Comparison of ENCODE assay signal across 8 cellular contexts in genomic region chr11:79076526-79077115, GRCh38.
DNase-seq lines count a peak whose midpoint lies in the region; TF ChIP-seq lines count a peak whose summit lies in the region.

No MANE protein-coding gene starts in this region.

- no peak overlapping the region for H2BK5ac ChIP-seq in neuronal stem cell (ENCODE audit: low read length)

- no peak overlapping the region for H3K4me3 Mint-ChIP-seq in endodermal cell
- H3K4me3 Mint-ChIP-seq in activated T-helper 1 cell treated with anti-CD3 and anti-CD28 coated beads, Interleukin-12 subunit alpha, Interleukin-12 subunit beta, Interleukin-2, Interleukin-4 antibody, amounts not matched to agents 30 ng/mL and 10 ng/mL and 1 ng/mL, durations not matched to agents 14 hours and 24 hours and 36 hours: no peak overlapping the region

- H2BK15ac ChIP-seq in neuronal stem cell (ENCODE audit: low read length): no peak overlapping the region

- no peak overlapping the region for H3K4me2 ChIP-seq in OCI-LY1 (ENCODE audit: low read length)
- no peak overlapping the region for H3K4me2 ChIP-seq in osteoblast (ENCODE audit: insufficient read depth, low read length)
- H3K4me2 ChIP-seq in neuronal stem cell (ENCODE audit: insufficient read depth, low read length, poor library complexity, severe bottlenecking): no peak overlapping the region

- H3K9me3 Mint-ChIP-seq in endodermal cell: peaks cover 9% of the 10 kb centered on the region
- no peaks in the 10 kb centered on the region for H3K9me3 Mint-ChIP-seq in activated T-helper 1 cell treated with anti-CD3 and anti-CD28 coated beads, Interleukin-12 subunit alpha, Interleukin-12 subunit beta, Interleukin-2, Interleukin-4 antibody, amounts not matched to agents 30 ng/mL and 10 ng/mL and 1 ng/mL, durations not matched to agents 14 hours and 24 hours and 36 hours

- intact Hi-C loops in activated T-helper 1 cell treated with anti-CD3 and anti-CD28 coated beads, Interleukin-12 subunit alpha, Interleukin-12 subunit beta, Interleukin-2, Interleukin-4 antibody, amounts not matched to agents 30 ng/mL and 10 ng/mL and 1 ng/mL, durations not matched to agents 14 hours and 24 hours and 36 hours (cut with micrococcal nuclease): loop anchor here (10.0 kb wide), 1 partner anchor 362 kb away; no protein-coding TSS in a partner anchor

- H3F3A ChIP-seq in OCI-LY1 (ENCODE audit: insufficient read depth, low read length): no peaks in the 10 kb centered on the region

- no peaks in the 10 kb centered on the region for H3K27me3 ChIP-seq in OCI-LY1 (ENCODE audit: insufficient read depth, low read length)
- no peaks in the 10 kb centered on the region for H3K27me3 ChIP-seq in endodermal cell (ENCODE audit: control insufficient read depth, insufficient read depth, low read length, poor library complexity, severe bottlenecking)
- H3K27me3 ChIP-seq in osteoblast (ENCODE audit: insufficient read depth, low read length): no peaks in the 10 kb centered on the region
- no peaks in the 10 kb centered on the region for H3K27me3 ChIP-seq in neuronal stem cell (ENCODE audit: control insufficient read depth in 3 of 3, insufficient read depth in 3 of 3, low read depth in 1 of 3, low read length in 3 of 3)

- in situ Hi-C loops in G401 (cut with HindIII; ENCODE audit: low sequenced_read_pairs): no loop called here

- H3K9me2 ChIP-seq in OCI-LY1 (ENCODE audit: low read depth, low read length): no peaks in the 10 kb centered on the region

- H3K27ac ChIP-seq in OCI-LY1 (ENCODE audit: low read depth, low read length, poor library complexity, severe bottlenecking): no peak overlapping the region
- H3K27ac ChIP-seq in endodermal cell (ENCODE audit: low read depth, low read length): no peak overlapping the region
- H3K27ac ChIP-seq in osteoblast (ENCODE audit: low read depth, low read length): no peak overlapping the region
- H3K27ac ChIP-seq in neuronal stem cell (replicated peaks; ENCODE audit: low read length): no peak overlapping the region

- no peaks in the 10 kb centered on the region for H3K79me2 ChIP-seq in OCI-LY1 (ENCODE audit: insufficient read depth, low read length)
- H3K79me2 ChIP-seq in osteoblast (ENCODE audit: insufficient read depth, low read length): no peaks in the 10 kb centered on the region

- no peaks in the 10 kb centered on the region for H3K36me3 ChIP-seq in OCI-LY1 (ENCODE audit: insufficient read depth, low read length)
- H3K36me3 ChIP-seq in endodermal cell (ENCODE audit: control insufficient read depth, insufficient read depth, low read length): no peaks in the 10 kb centered on the region
- H3K36me3 ChIP-seq in osteoblast (ENCODE audit: insufficient read depth, low read length): no peaks in the 10 kb centered on the region
- H3K36me3 ChIP-seq in neuronal stem cell (replicated peaks in 1 of 2; ENCODE audit: control insufficient read depth in 2 of 2, insufficient read depth in 2 of 2, low read length in 2 of 2): no peaks in the 10 kb centered on the region

- no peak overlapping the region for H3K27ac Mint-ChIP-seq in endodermal cell
- no peak overlapping the region for H3K27ac Mint-ChIP-seq in activated T-helper 1 cell treated with anti-CD3 and anti-CD28 coated beads, Interleukin-12 subunit alpha, Interleukin-12 subunit beta, Interleukin-2, Interleukin-4 antibody, amounts not matched to agents 30 ng/mL and 10 ng/mL and 1 ng/mL, durations not matched to agents 14 hours and 24 hours and 36 hours

- H2AFZ ChIP-seq in OCI-LY1 (ENCODE audit: low read length): no peak overlapping the region
- H2AFZ ChIP-seq in osteoblast (ENCODE audit: low read length): no peak overlapping the region
- no peak overlapping the region for H2AFZ ChIP-seq in neuronal stem cell (ENCODE audit: low read length)

- H3K9ac ChIP-seq in OCI-LY1 (ENCODE audit: low read length) (no peak overlapping the region), endodermal cell (ENCODE audit: extremely low read depth, low read length, poor library complexity, severe bottlenecking) (no peak overlapping the region), neuronal stem cell (ENCODE audit: low read depth, low read length, poor library complexity) (no peak overlapping the region)

- no peak overlapping the region for H3K4ac ChIP-seq in neuronal stem cell (ENCODE audit: low read length)

- no peak overlapping the region for H3K14ac ChIP-seq in neuronal stem cell (ENCODE audit: low read length)

- no peaks in the 10 kb centered on the region for H3K79me1 ChIP-seq in neuronal stem cell (ENCODE audit: low read depth, low read length)

- no peak overlapping the region for H4K8ac ChIP-seq in neuronal stem cell (ENCODE audit: low read depth, low read length)

- no peak overlapping the region for H3K4me3 ChIP-seq in OCI-LY1 (ENCODE audit: low read depth, low read length, poor library complexity, severe bottlenecking)
- H3K4me3 ChIP-seq in endodermal cell (ENCODE audit: low read length): no peak overlapping the region
- no peak overlapping the region for H3K4me3 ChIP-seq in osteoblast (ENCODE audit: insufficient read depth, low read length)
- no peak overlapping the region for H3K4me3 ChIP-seq in neuronal stem cell (ENCODE audit: low read length in 2 of 2)

- H3K23ac ChIP-seq in neuronal stem cell (ENCODE audit: low read depth, low read length, poor library complexity): no peak overlapping the region

- H3K9me3 ChIP-seq in OCI-LY1 (ENCODE audit: low read length) (no peaks in the 10 kb centered on the region), endodermal cell (ENCODE audit: control insufficient read depth, low read length) (peaks cover 5% of the 10 kb centered on the region), osteoblast (ENCODE audit: low read depth, low read length) (no peaks in the 10 kb centered on the region), neuronal stem cell (replicated peaks in 1 of 2; ENCODE audit: control insufficient read depth in 2 of 2, insufficient read depth in 1 of 2, low read depth in 1 of 2, low read length in 2 of 2) (no peaks in the 10 kb centered on the region)

- no peak overlapping the region for H2BK12ac ChIP-seq in neuronal stem cell (ENCODE audit: low read length)

- no peak overlapping the region for H4K91ac ChIP-seq in neuronal stem cell (ENCODE audit: low read depth, low read length, poor library complexity)

- TF ChIP-seq CTCF in OCI-LY1 (IDR thresholded peaks at IDR 0.05; ENCODE audit: low read length) (peak; percentile 50), endodermal cell (conservative IDR thresholded peaks at IDR 0.05) (peak; percentile 79), osteoblast (IDR thresholded peaks at IDR 0.05; ENCODE audit: extremely low read depth, low read depth, low read length) (peak; percentile 83)

- H3K4me1 ChIP-seq in OCI-LY1 (ENCODE audit: insufficient read depth, low read length, severe bottlenecking) (no peaks in the 10 kb centered on the region), endodermal cell (ENCODE audit: control insufficient read depth, insufficient read depth, low read length) (peaks cover 7% of the 10 kb centered on the region), osteoblast (ENCODE audit: insufficient read depth, low read length) (no peaks in the 10 kb centered on the region), neuronal stem cell (ENCODE audit: control insufficient read depth in 2 of 2, insufficient read depth in 1 of 2, low read depth in 1 of 2, low read length in 2 of 2) (peaks cover 0 to 14% of the 10 kb centered on the region in 2 donors)

- peak; percentile 6 for DNase-seq in stimulated activated CD4-positive, alpha-beta T cell treated with anti-CD3 and anti-CD28 coated beads, Interleukin-12 subunit alpha, Interleukin-12 subunit beta, amount 100 ng/mL, for 4 hours
- no peak for DNase-seq in stimulated activated CD4-positive, alpha-beta T cell treated with anti-CD3 and anti-CD28 coated beads, Interleukin-1b, Interleukin-23, amount 100 ng/mL, for 48 hours
- peak; percentile 77 for DNase-seq in endodermal cell
- peak; percentile 91 for DNase-seq in osteoblast (ENCODE audit: insufficient read length, low spot score, missing footprints)
- no peak for DNase-seq in neuronal stem cell (ENCODE audit: low spot score)
- DNase-seq in G401 (ENCODE audit: low spot score): no peak
- no peak for DNase-seq in activated T-helper 1 cell treated with anti-CD3 and anti-CD28 coated beads, Interleukin-12 subunit alpha, Interleukin-12 subunit beta, Interleukin-2, Interleukin-4 antibody, amounts not matched to agents 30 ng/mL and 10 ng/mL and 1 ng/mL, durations not matched to agents 14 hours and 24 hours and 36 hours (ENCODE audit: low spot score)

- WGBS in endodermal cell (ENCODE audit: insufficient coverage in 1 of 2, insufficient read length in 1 of 2), 2 experiments: 88 to 95% methylated on average over 1 to 4 of the region's 4 CpGs
- WGBS in neuronal stem cell (ENCODE audit: extremely low coverage in 2 of 2, insufficient read length in 2 of 2, insufficient replicate concordance in 1 of 2), 2 donors: no CpG with 5 or more reads among the region's 4 CpGs

- H4K20me1 ChIP-seq in OCI-LY1 (ENCODE audit: insufficient read depth, low read length): no peaks in the 10 kb centered on the region
- no peaks in the 10 kb centered on the region for H4K20me1 ChIP-seq in osteoblast (ENCODE audit: insufficient read depth, low read length)

- H3K27me3 Mint-ChIP-seq in endodermal cell (ENCODE audit: insufficient read depth): no peaks in the 10 kb centered on the region
- H3K27me3 Mint-ChIP-seq in activated T-helper 1 cell treated with anti-CD3 and anti-CD28 coated beads, Interleukin-12 subunit alpha, Interleukin-12 subunit beta, Interleukin-2, Interleukin-4 antibody, amounts not matched to agents 30 ng/mL and 10 ng/mL and 1 ng/mL, durations not matched to agents 14 hours and 24 hours and 36 hours (ENCODE audit: insufficient read depth): peaks cover 3% of the 10 kb centered on the region

- H2BK120ac ChIP-seq in neuronal stem cell (ENCODE audit: low read depth, low read length): no peak overlapping the region

- no peak overlapping the region for H2AK5ac ChIP-seq in neuronal stem cell (ENCODE audit: low read depth, low read length)

- H3K36me3 Mint-ChIP-seq in endodermal cell (ENCODE audit: low read depth): peaks cover 24% of the 10 kb centered on the region
- no peaks in the 10 kb centered on the region for H3K36me3 Mint-ChIP-seq in activated T-helper 1 cell treated with anti-CD3 and anti-CD28 coated beads, Interleukin-12 subunit alpha, Interleukin-12 subunit beta, Interleukin-2, Interleukin-4 antibody, amounts not matched to agents 30 ng/mL and 10 ng/mL and 1 ng/mL, durations not matched to agents 14 hours and 24 hours and 36 hours (ENCODE audit: low read depth)

- peaks cover 14% of the 10 kb centered on the region for H3K4me1 Mint-ChIP-seq in endodermal cell
- H3K4me1 Mint-ChIP-seq in activated T-helper 1 cell treated with anti-CD3 and anti-CD28 coated beads, Interleukin-12 subunit alpha, Interleukin-12 subunit beta, Interleukin-2, Interleukin-4 antibody, amounts not matched to agents 30 ng/mL and 10 ng/mL and 1 ng/mL, durations not matched to agents 14 hours and 24 hours and 36 hours (ENCODE audit: low read depth): no peaks in the 10 kb centered on the region

- H3K18ac ChIP-seq in neuronal stem cell (ENCODE audit: low read length): no peak overlapping the region

Comparison
In these comparisons a context has a peak if more than half of its experiments do, and no peak if none do; other contexts are left out.
1. DNase-seq: peak in stimulated activated CD4-positive, alpha-beta T cell treated with anti-CD3 and anti-CD28 coated beads, Interleukin-12 subunit alpha, Interleukin-12 subunit beta, amount 100 ng/mL, for 4 hours (single experiment), endodermal cell (single experiment) and osteoblast (single experiment); none in stimulated activated CD4-positive, alpha-beta T cell treated with anti-CD3 and anti-CD28 coated beads, Interleukin-1b, Interleukin-23, amount 100 ng/mL, for 48 hours (single experiment), neuronal stem cell (single experiment), G401 (single experiment) and activated T-helper 1 cell treated with anti-CD3 and anti-CD28 coated beads, Interleukin-12 subunit alpha, Interleukin-12 subunit beta, Interleukin-2, Interleukin-4 antibody, amounts not matched to agents 30 ng/mL and 10 ng/mL and 1 ng/mL, durations not matched to agents 14 hours and 24 hours and 36 hours (single experiment).
2. Peak in every context shown above with its lines, with median percentiles within 50 percentile points of each other: CTCF ChIP-seq.